In genomic region chr11:33172996-33173395, GRCh38 we compare ENCODE assay signal across 20 cellular contexts. TPM values are rescaled to one million over a fixed set of nuclear protein-coding genes. Genes with fewer than 3 reads are reported as not detected.
DNase-seq lines count a peak whose midpoint lies in the region; ATAC-seq, FAIRE-seq and TF ChIP-seq lines count a peak whose summit lies in the region.
"Had no signal": no experiment of that assay in that cellular context is flagged by ENCODE, and none has a peak within 500 bp of the region (broad histone marks: within the 10 kb centered on the region; RNA-seq: fewer than 3 reads in every experiment).

No MANE protein-coding gene starts in this region.

- TF ChIP-seq POLR2A in IMR-90 (IDR thresholded peaks at IDR 0.05; ENCODE audit: low read depth, low read length) = no peak
- no peak for TF ChIP-seq POLR2A in HepG2 (IDR thresholded peaks at IDR 0.05; ENCODE audit: insufficient read depth in 1 of 2, low read depth in 2 of 2, low read length in 2 of 2)
- no peak for TF ChIP-seq POLR2A in esophagus squamous epithelium (IDR thresholded peaks at IDR 0.05)

- H3K9me1 ChIP-seq in IMR-90 (ENCODE audit: insufficient read depth, low read length) = peaks cover 3% of the 10 kb centered on the region; the same call in 1 of the 2 replicates

- CTCF ChIA-PET in IMR-90 (lab: Yijun Ruan, JAX) (interaction anchor here (0.6 kb wide), 1 partner anchor 150 kb away, joined by 3 read pairs; no protein-coding TSS in a partner anchor), HepG2 (lab: Yijun Ruan, JAX; ENCODE audit: low intra/inter-chr PET ratio, low total read pairs) (no interaction called here), PC-3 (lab: Charles Lee) (no interaction called here)

- peak overlapping the region; percentile 51 for H2BK5ac ChIP-seq in IMR-90 (ENCODE audit: low read depth, low read length, poor library complexity, severe bottlenecking)

- H2BK120ac ChIP-seq in IMR-90 (ENCODE audit: low read depth, low read length) = peak overlapping the region; percentile 91

- H3K9ac ChIP-seq in IMR-90 (ENCODE audit: low read depth, low read length) = no peak overlapping the region
- H3K9ac ChIP-seq in HepG2 (ENCODE audit: insufficient read depth, low read depth, low read length) = no peak overlapping the region
- no peak overlapping the region for H3K9ac ChIP-seq in PC-3 (ENCODE audit: low read length)

- peak overlapping the region; percentile 56 for H3K4ac ChIP-seq in IMR-90 (ENCODE audit: low read depth, low read length)

- H2BK20ac ChIP-seq in IMR-90 (ENCODE audit: low read depth, low read length) = peak overlapping the region; percentile 85

- in situ Hi-C loops in IMR-90 (cut with MboI; ENCODE audit: low sequenced_read_pairs) = no loop called here
- in situ Hi-C loops in HepG2 (cut with HindIII; ENCODE audit: extremely low pct_ligation_motif_present, low pct_unique_long_range_greater_than_20kb) = loop anchor here (5.0 kb wide), 1 partner anchor 159 kb away; no protein-coding TSS in a partner anchor
- in situ Hi-C loops in KBM-7 (cut with MboI; ENCODE audit: low pct_unique_long_range_greater_than_20kb, low sequenced_read_pairs) = loop anchor here (25.0 kb wide), 1 partner anchor 164 kb away; no protein-coding TSS in a partner anchor

- H4K5ac ChIP-seq in IMR-90 (ENCODE audit: low read depth, low read length) = no peak overlapping the region

- H3K18ac ChIP-seq in IMR-90 (ENCODE audit: low read depth, low read length) = peak overlapping the region; percentile 3; the same call in 1 of the 2 replicates

- no peak for TF ChIP-seq CTCF in IMR-90 (conservative IDR thresholded peaks at IDR 0.05; ENCODE audit: low read depth, low read length)
- no peak for TF ChIP-seq CTCF in fibroblast of mammary gland (conservative IDR thresholded peaks at IDR 0.05; ENCODE audit: control insufficient read depth, insufficient read depth, low read depth, low read length)
- no peak for TF ChIP-seq CTCF in HepG2 (CRISPR knock-in tag; IDR thresholded peaks at IDR 0.05)
- no peak for TF ChIP-seq CTCF in PC-3 (conservative IDR thresholded peaks at IDR 0.05; ENCODE audit: low read depth, low read length)
- TF ChIP-seq CTCF in esophagus squamous epithelium (IDR thresholded peaks at IDR 0.05) = no peak

- H2AK5ac ChIP-seq in IMR-90 (ENCODE audit: low read depth, low read length) = peak overlapping the region; percentile 74

- peak; percentile 73 for FAIRE-seq in HepG2 (lab: Jason Lieb, UNC)
- FAIRE-seq: GM12891, TTC549, urothelium cell line had no signal

- H3K27me3 ChIP-seq in IMR-90 (ENCODE audit: control insufficient read depth, insufficient read depth, low read length) (no peaks in the 10 kb centered on the region), HepG2 (ENCODE audit: control insufficient read depth in 1 of 2, insufficient read depth in 2 of 2, low read length in 2 of 2) (no peaks in the 10 kb centered on the region), PC-3 (ENCODE audit: low read length) (no peaks in the 10 kb centered on the region), esophagus squamous epithelium (no peaks in the 10 kb centered on the region)
- H3K27me3 ChIP-seq: SJSA1 had no signal

- H3K4me2 ChIP-seq in IMR-90 (ENCODE audit: low read depth, low read length) (no peak overlapping the region), HepG2 (ENCODE audit: low read depth, low read length) (no peak overlapping the region), PC-3 (ENCODE audit: low read length) (no peak overlapping the region)

- H3K9me2 ChIP-seq in PC-3 (replicated peaks; ENCODE audit: low read length) = no peaks in the 10 kb centered on the region

- H4K91ac ChIP-seq in IMR-90 (ENCODE audit: insufficient read depth, low read depth, low read length) = peak overlapping the region; percentile 30; the same call in 1 of the 2 replicates

- no peak overlapping the region for H3K56ac ChIP-seq in IMR-90 (ENCODE audit: extremely low read depth, insufficient read depth, low read length)

- WGBS in IMR-90 (ENCODE audit: extremely low coverage in 2 of 2, insufficient read length in 1 of 2), 2 experiments = no CpG with 5 or more reads among the region's 2 CpGs
- 19% methylated on average over 2 of the region's 2 CpGs for WGBS in HepG2 (ENCODE audit: low lambda C conversion rate)
- WGBS in esophagus squamous epithelium, 2 donors = 59 to 67% methylated on average over 2 of the region's 2 CpGs

- no peak overlapping the region for H2AK9ac ChIP-seq in IMR-90 (replicated peaks; ENCODE audit: low read depth, low read length, poor library complexity)

- BruUV-seq in IMR-90 (replicated peaks; lab: Mats Ljungman, UMichigan) = no TSS peak
- no TSS peak for BruUV-seq in HepG2 (replicated peaks; lab: Mats Ljungman, UMichigan)
- no TSS peak for BruUV-seq in PC-3 (replicated peaks; lab: Mats Ljungman, UMichigan)

- peak overlapping the region; percentile 54; the same call in 1 of the 2 replicates for H3K14ac ChIP-seq in IMR-90 (replicated peaks; ENCODE audit: low read depth, low read length)

- no peaks in the 10 kb centered on the region for H3K36me3 ChIP-seq in IMR-90 (ENCODE audit: control insufficient read depth, insufficient read depth, low read length)
- H3K36me3 ChIP-seq in HepG2 (replicated peaks in 1 of 2; ENCODE audit: control insufficient read depth in 1 of 2, insufficient read depth in 2 of 2, low read length in 2 of 2) = no peaks in the 10 kb centered on the region
- no peaks in the 10 kb centered on the region for H3K36me3 ChIP-seq in PC-3 (ENCODE audit: low read depth, low read length)
- H3K36me3 ChIP-seq in esophagus squamous epithelium = no peaks in the 10 kb centered on the region
- H3K36me3 ChIP-seq: SJSA1 had no signal

- TF ChIP-seq RAD21 in IMR-90 (IDR thresholded peaks at IDR 0.05; ENCODE audit: low read length) (no peak), HepG2 (CRISPR knock-in tag; IDR thresholded peaks at IDR 0.05) (no peak)

- H2AFZ ChIP-seq in IMR-90 (replicated peaks; ENCODE audit: low read length, poor library complexity) (no peak overlapping the region), HepG2 (ENCODE audit: low read length) (no peak overlapping the region), PC-3 (ENCODE audit: low read length) (no peak overlapping the region)

- TF ChIP-seq EP300 in HepG2 (IDR thresholded peaks at IDR 0.05; ENCODE audit: low read depth in 2 of 2, low read length in 2 of 2) = no peak
- no peak for TF ChIP-seq EP300 in HepG2 (CRISPR knock-in tag; IDR thresholded peaks at IDR 0.05; ENCODE audit: borderline replicate concordance)

- intact Hi-C loops in IMR-90 (cut with micrococcal nuclease) (loop anchor here (2.0 kb wide), 1 partner anchor 16 kb away; no protein-coding TSS in a partner anchor), HepG2 (cut with micrococcal nuclease; ENCODE audit: unreplicated experiment) (no loop called here), PC-3 (cut with micrococcal nuclease) (no loop called here), esophagus squamous epithelium (cut with DNase I) (no loop called here)

- no peaks in the 10 kb centered on the region for H3K79me2 ChIP-seq in HepG2 (ENCODE audit: insufficient read depth, low read length)
- H3K79me2 ChIP-seq in PC-3 (ENCODE audit: low read length) = no peaks in the 10 kb centered on the region

- H2BK15ac ChIP-seq in IMR-90 (ENCODE audit: low read depth, low read length) = peak overlapping the region; percentile 45; the same call in 1 of the 3 replicates

- H4K8ac ChIP-seq in IMR-90 (ENCODE audit: low read depth in 2 of 2, low read length in 2 of 2) = peak overlapping the region in 1 of 2 experiments; percentile 13; a peak in 1 of 4 replicates

- POLR2A ChIA-PET in IMR-90 (lab: Charles Lee; ENCODE audit: unreplicated experiment) (no interaction called here), HepG2 (lab: Yijun Ruan, JAX) (no interaction called here), PC-3 (lab: Charles Lee; ENCODE audit: unreplicated experiment) (no interaction called here)

- H3K79me1 ChIP-seq in IMR-90 (ENCODE audit: low read depth in 1 of 2, low read length in 2 of 2) = peaks cover 0 to 5% of the 10 kb centered on the region in 2 experiments; a peak in 3 of 4 replicates

- no peaks in the 10 kb centered on the region for H3K9me3 ChIP-seq in IMR-90 (ENCODE audit: control insufficient read depth, insufficient read depth, low read length)
- no peaks in the 10 kb centered on the region for H3K9me3 ChIP-seq in HepG2 (ENCODE audit: low read length)
- H3K9me3 ChIP-seq in PC-3 (ENCODE audit: low read length) = no peaks in the 10 kb centered on the region
- H3K9me3 ChIP-seq in esophagus squamous epithelium = no peaks in the 10 kb centered on the region
- H3K9me3 ChIP-seq: SJSA1 had no signal

- H3K23ac ChIP-seq in IMR-90 (ENCODE audit: low read depth, low read length) = peak overlapping the region; percentile 55; the same call in 1 of the 2 replicates

- no peaks in the 10 kb centered on the region for H3F3A ChIP-seq in PC-3 (ENCODE audit: low read length, unreplicated experiment)

- H3K4me3 ChIP-seq in IMR-90 (ENCODE audit: insufficient read depth, low read depth, low read length) (no peak overlapping the region), fibroblast of mammary gland (ENCODE audit: control insufficient read depth, low read depth, low read length) (no peak overlapping the region), HepG2 (replicated peaks in 1 of 3; ENCODE audit: insufficient read depth in 1 of 3, low read depth in 2 of 3, low read length in 3 of 3) (no peak overlapping the region), PC-3 (ENCODE audit: low read length) (no peak overlapping the region), esophagus squamous epithelium (no peak overlapping the region)
- H3K4me3 ChIP-seq: SJSA1 had no signal

- H4K20me1 ChIP-seq in IMR-90 (ENCODE audit: insufficient read depth, low read length) = no peaks in the 10 kb centered on the region
- H4K20me1 ChIP-seq in HepG2 (ENCODE audit: insufficient read depth, low read length) = no peaks in the 10 kb centered on the region
- H4K20me1 ChIP-seq in PC-3 (ENCODE audit: low read length) = no peaks in the 10 kb centered on the region

- peaks cover 8% of the 10 kb centered on the region for H3K4me1 ChIP-seq in IMR-90 (ENCODE audit: control insufficient read depth, insufficient read depth, low read length)
- peaks cover 5% of the 10 kb centered on the region; the same call in 1 of the 2 replicates for H3K4me1 ChIP-seq in HepG2 (ENCODE audit: insufficient read depth, low read length)
- no peaks in the 10 kb centered on the region for H3K4me1 ChIP-seq in PC-3 (ENCODE audit: insufficient read depth, low read length)
- peaks cover 0 to under 1% (median 0%) of the 10 kb centered on the region in 3 donors for H3K4me1 ChIP-seq in esophagus squamous epithelium

- H3K27ac ChIP-seq in IMR-90 (ENCODE audit: insufficient read depth, low read length) (no peak overlapping the region; the same call in 1 of the 2 replicates), HepG2 (ENCODE audit: extremely low read length, insufficient read depth, low read length) (no peak overlapping the region), PC-3 (ENCODE audit: low read length) (no peak overlapping the region), esophagus squamous epithelium (no peak overlapping the region)
- H3K27ac ChIP-seq: SJSA1 had no signal

- dilution Hi-C loops in IMR-90 (cut with HindIII; ENCODE audit: low sequenced_read_pairs, unreplicated experiment) = no loop called here

- peak; percentile 69 for ATAC-seq in IMR-90 (ENCODE audit: low read depth)
- ATAC-seq in HepG2 = peak; percentile 97
- no peak for ATAC-seq in PC-3
- ATAC-seq: activated T-cell treated with anti-CD3 and anti-CD28 coated beads, Interleukin-2, amount 50 U/mL, for 72 hours; HCT116 had no signal

- DNase-seq in AG08396 (ENCODE audit: low spot score) (peak; percentile 58), IMR-90 (peak; percentile 31), fibroblast of mammary gland (ENCODE audit: low read depth) (peak; percentile 39), HepG2 (ENCODE audit: low spot score) (peak; percentile 32), PC-3 (no peak), esophagus squamous epithelium (lab: John Stamatoyannopoulos, UW) (no peak), KBM-7 (no peak), SK-N-DZ (ENCODE audit: low spot score) (no peak)
- DNase-seq: activated CD4-positive, alpha-beta T cell treated with anti-CD3 and anti-CD28 coated beads, Interleukin-2, amount 50 U/mL, for 4 hours; activated T-cell treated with anti-CD3 and anti-CD28 coated beads, Interleukin-2, amount 50 U/mL, for 72 hours; amniotic stem cell; head of caudate nucleus; NCI-H1105 treated with DMSO at 0.1 percent for 48 hours; NCI-H345; stimulated activated naive CD4-positive, alpha-beta T cell treated with Interleukin-2 at 50 U/mL for 16 hours had no signal

RNA-seq across cellular contexts. Expression of gene CSTF3, which starts 11.7 kb away (rescaled TPM):
- total RNA-seq in IMR-90 (2012; rRNA removed) (14.5 and 31.4 TPM in 2 replicates), HepG2 (2016; rRNA removed; fragmentation: Illumina TruSeq; extraction: Trizol) (43.6 and 53.0 TPM in 2 replicates), PC-3 (2014; rRNA removed) (18.5 and 30.0 TPM in 2 replicates), esophagus squamous epithelium (10 to 100 TPM; 11.2 to 23.3 (median 18.2) TPM)
- polyA plus RNA-seq in IMR-90 (2012; rRNA removed) (18.0 and 23.4 TPM in 2 replicates), HepG2 (2011; rRNA removed) (16.8 and 21.5 TPM in 2 replicates)
- 3.8 and 8.9 TPM in 2 replicates for polyA plus RNA-seq in IMR-90 (2012; cell fraction: cytosol; rRNA removed)
- polyA plus RNA-seq in IMR-90 (2012; cell fraction: nucleus; rRNA removed; ENCODE audit: low replicate concordance) = 5.1 and 40.1 TPM in 2 replicates
- total RNA-seq in HepG2 (2016; cell fraction: cytosol; rRNA removed; fragmentation: Illumina TruSeq; extraction: Trizol; ENCODE audit: low read depth) = 7.4 and 8.8 TPM in 2 replicates
- 43.7 and 51.2 TPM in 2 replicates for total RNA-seq in HepG2 (2016; cell fraction: insoluble cytoplasmic fraction; rRNA removed; fragmentation: Illumina TruSeq; extraction: Trizol)
- 10.1 and 11.1 TPM in 2 replicates for total RNA-seq in HepG2 (2016; cell fraction: membrane; rRNA removed; fragmentation: Illumina TruSeq; extraction: Trizol)
- total RNA-seq in HepG2 (2016; cell fraction: nucleus; rRNA removed; fragmentation: Illumina TruSeq; extraction: Trizol) = 71.1 and 72.8 TPM in 2 replicates
- polyA plus RNA-seq in HepG2 (2011; cell fraction: cytosol; rRNA removed) = 8.6 and 13.6 TPM in 2 replicates
- 17.7 and 23.0 TPM in 2 replicates for polyA plus RNA-seq in HepG2 (2011; cell fraction: nucleus; rRNA removed)
- polyA plus RNA-seq in HepG2 (2012) = 27.3 and 36.2 TPM in 2 replicates
- 3.0 and 3.5 TPM in 2 replicates for polyA plus RNA-seq in HepG2 (2016; cell fraction: cytosol; fragmentation: Illumina TruSeq; extraction: Trizol; ENCODE audit: low read depth)
- polyA plus RNA-seq in HepG2 (2016; cell fraction: insoluble cytoplasmic fraction; fragmentation: Illumina TruSeq; extraction: Trizol; ENCODE audit: low read depth) = 49.9 and 56.7 TPM in 2 replicates
- 6.4 and 6.9 TPM in 2 replicates for polyA plus RNA-seq in HepG2 (2016; cell fraction: membrane; fragmentation: Illumina TruSeq; extraction: Trizol; ENCODE audit: low read depth)
- 52.1 and 58.8 TPM in 2 replicates for polyA plus RNA-seq in HepG2 (2016; cell fraction: nucleus; fragmentation: Illumina TruSeq; extraction: Trizol; ENCODE audit: insufficient read depth, low read depth)
- polyA minus RNA-seq in HepG2 (2011; rRNA and poly(A)+ RNA removed; ENCODE audit: low replicate concordance) = 33.2 and 45.3 TPM in 2 replicates
- polyA minus RNA-seq in HepG2 (2011; cell fraction: cytosol; rRNA and poly(A)+ RNA removed) = 12.4 and 13.6 TPM in 2 replicates
- polyA minus RNA-seq in HepG2 (2011; cell fraction: nucleus; rRNA and poly(A)+ RNA removed) = 158 and 171 TPM in 2 replicates
- 35.6 and 39.5 TPM in 2 replicates for polyA plus RNA-seq in SK-N-DZ (2014; cell fraction: cytosol; rRNA removed)
- polyA plus RNA-seq in SK-N-DZ (2014; cell fraction: nucleus; rRNA removed) = 66.0 and 137 TPM in 2 replicates

Comparison
In these comparisons a context has a peak if more than half of its experiments do, and no peak if none do; other contexts are left out.
1. DNase-seq: peak in AG08396 (single experiment), IMR-90 (single experiment), fibroblast of mammary gland (single experiment) and HepG2 (single experiment); none in PC-3 (single experiment), esophagus squamous epithelium (single experiment), KBM-7 (single experiment) and SK-N-DZ (single experiment).